Comparison of ENCODE assay signal across 8 cellular contexts in the genomic region with DNA sequence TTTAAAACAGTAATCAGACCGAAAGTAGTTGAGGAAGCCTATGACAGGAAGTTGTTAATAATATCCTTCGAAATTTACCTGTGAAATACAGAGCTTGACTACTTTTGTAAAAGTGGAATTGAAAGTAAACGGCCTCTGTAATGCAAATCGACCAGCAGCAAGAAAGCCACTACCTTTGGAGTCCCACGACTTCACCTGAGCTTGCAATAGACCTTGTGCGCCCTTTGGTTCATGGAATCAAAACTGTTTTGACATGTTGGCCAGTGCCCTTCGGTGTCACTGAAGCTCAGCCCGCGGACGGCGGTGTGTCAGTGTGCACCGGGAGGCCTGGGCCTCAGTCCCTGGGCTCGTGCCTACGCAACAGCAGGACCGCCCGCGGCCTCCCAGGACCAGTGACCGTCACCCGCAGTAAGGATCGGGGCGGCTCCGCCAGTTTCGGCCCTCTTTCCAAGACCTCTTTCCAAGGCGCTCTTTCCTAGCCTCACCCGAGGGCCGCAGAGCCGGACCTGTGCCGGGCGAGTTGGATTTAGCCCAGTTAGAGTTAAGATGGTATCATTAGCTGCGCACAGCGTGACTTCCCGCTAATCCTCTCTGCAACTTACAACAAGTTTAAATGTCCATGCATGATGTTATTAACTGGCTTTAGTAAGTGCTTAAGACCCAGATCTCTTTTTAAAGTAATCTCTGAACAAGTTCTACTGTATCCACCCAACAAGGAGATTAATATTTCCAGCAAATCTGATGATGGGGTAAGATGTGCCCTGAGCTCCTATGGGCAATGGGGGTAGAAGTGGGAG.
DNase-seq lines count a peak whose midpoint lies in the region; ATAC-seq, FAIRE-seq and TF ChIP-seq lines count a peak whose summit lies in the region.

No MANE protein-coding gene starts in this region.

- H3K27me3 ChIP-seq in DOHH2 (ENCODE audit: control insufficient read depth, low read length) (peaks cover 42% of the 10 kb centered on the region), HUES48 (ENCODE audit: control insufficient read depth, insufficient read depth, low read length) (peaks cover 74% of the 10 kb centered on the region), PC-3 (ENCODE audit: low read length) (no peaks in the 10 kb centered on the region), small intestine (ENCODE audit: control insufficient read depth in 2 of 2, insufficient read depth in 2 of 2, low read length in 2 of 2) (peaks cover 11 to 18% of the 10 kb centered on the region in 2 donors), left ventricle myocardium inferior (ENCODE audit: low read depth) (peaks cover 99% of the 10 kb centered on the region)

- H3K4me1 ChIP-seq in DOHH2 (ENCODE audit: control insufficient read depth, low read length): peaks cover 55% of the 10 kb centered on the region
- H3K4me1 ChIP-seq in HUES48 (ENCODE audit: control insufficient read depth, insufficient read depth, low read length): peaks cover 47% of the 10 kb centered on the region
- peaks cover 8% of the 10 kb centered on the region; the same call in 1 of the 2 replicates for H3K4me1 ChIP-seq in PC-3 (ENCODE audit: insufficient read depth, low read length)
- H3K4me1 ChIP-seq in small intestine (ENCODE audit: control insufficient read depth in 2 of 2, insufficient read depth in 1 of 2, low read depth in 1 of 2, low read length in 1 of 2): no peaks in the 10 kb centered on the region
- peaks cover 10% of the 10 kb centered on the region for H3K4me1 ChIP-seq in left ventricle myocardium inferior

- no peak for TF ChIP-seq CTCF in DOHH2 (IDR thresholded peaks at IDR 0.05; ENCODE audit: low read depth, low read length, poor library complexity, severe bottlenecking)
- TF ChIP-seq CTCF in PC-3 (conservative IDR thresholded peaks at IDR 0.05; ENCODE audit: low read depth, low read length): no peak
- no peak for TF ChIP-seq CTCF in left ventricle myocardium inferior (IDR thresholded peaks at IDR 0.05; ENCODE audit: borderline replicate concordance)

- H4K20me1 ChIP-seq in DOHH2 (ENCODE audit: control insufficient read depth, insufficient read depth, low read depth, low read length) (no peaks in the 10 kb centered on the region), PC-3 (ENCODE audit: low read length) (no peaks in the 10 kb centered on the region)

- WGBS in small intestine, 3 donors: 10 to 19% (median 12%) methylated on average over 32 of the region's 32 CpGs

- no peak overlapping the region for H2AFZ ChIP-seq in PC-3 (ENCODE audit: low read length)

- H3K27ac ChIP-seq in DOHH2 (ENCODE audit: low read depth, low read length) (peak overlapping the region; percentile 50), HUES48 (ENCODE audit: low read depth, low read length) (peak overlapping the region; percentile 37), PC-3 (ENCODE audit: low read length) (no peak overlapping the region), small intestine (ENCODE audit: low read depth in 1 of 2, low read length in 1 of 2) (no peak overlapping the region), left ventricle myocardium inferior (replicated peaks) (no peak overlapping the region)

- DNase-seq in head of caudate nucleus (peak; percentile 30 to 88 (median 70)), PC-3 (no peak), small intestine (no peak), NCI-H748 treated with DMSO at 0.1 percent for 48 hours (lab: John Stamatoyannopoulos, UW) (no peak), left ventricle myocardium inferior (no peak)

- ATAC-seq in GM21360 (IDR thresholded peaks at IDR 0.05; ENCODE audit: unreplicated experiment): peak; percentile 47
- ATAC-seq in PC-3: no peak

- CTCF ChIA-PET in PC-3 (lab: Charles Lee): interaction anchor here (0.6 to 0.7 kb wide), 3 partner anchors 57 to 222 kb away, joined by 4 to 5 read pairs (median 4); no protein-coding TSS in a partner anchor

- intact Hi-C loops in head of caudate nucleus (cut with DNase I): loop anchor here (2.0 to 10.0 kb wide), 2 partner anchors 175 to 267 kb away; no protein-coding TSS in a partner anchor
- intact Hi-C loops in PC-3 (cut with micrococcal nuclease): loop anchor here (2.0 to 5.0 kb wide), 3 partner anchors 199 to 391 kb away; a partner anchor contains a TSS
- intact Hi-C loops in left ventricle myocardium inferior (cut with micrococcal nuclease): no loop called here

- FAIRE-seq in small intestine (lab: Jason Lieb, UNC): no peak

- BruUV-seq in PC-3 (replicated peaks; lab: Mats Ljungman, UMichigan): no TSS peak

- POLR2A ChIA-PET in PC-3 (lab: Charles Lee; ENCODE audit: unreplicated experiment): interaction anchor here (0.6 to 0.8 kb wide), 8 partner anchors 53 to 903 kb away, joined by 4 to 18 read pairs (median 10); no protein-coding TSS in a partner anchor

- H3K36me3 ChIP-seq in DOHH2 (ENCODE audit: control insufficient read depth, low read length) (no peaks in the 10 kb centered on the region), HUES48 (ENCODE audit: control insufficient read depth, insufficient read depth, low read length) (no peaks in the 10 kb centered on the region), PC-3 (ENCODE audit: low read depth, low read length) (no peaks in the 10 kb centered on the region), small intestine (ENCODE audit: control insufficient read depth in 2 of 2, insufficient read depth in 2 of 2, low read length in 2 of 2) (no peaks in the 10 kb centered on the region), left ventricle myocardium inferior (no peaks in the 10 kb centered on the region)

- peaks cover 30% of the 10 kb centered on the region; the same call in 1 of the 2 replicates for H3F3A ChIP-seq in DOHH2 (ENCODE audit: control insufficient read depth, insufficient read depth)
- no peaks in the 10 kb centered on the region for H3F3A ChIP-seq in PC-3 (ENCODE audit: low read length, unreplicated experiment)

- H3K4me3 ChIP-seq in DOHH2 (ENCODE audit: low read length) (peak overlapping the region; percentile 81), HUES48 (ENCODE audit: low read depth, low read length) (peak overlapping the region; percentile 58), PC-3 (ENCODE audit: low read length) (no peak overlapping the region), small intestine (ENCODE audit: low read depth in 1 of 2, low read length in 2 of 2) (no peak overlapping the region), left ventricle myocardium inferior (no peak overlapping the region)

- H3K79me2 ChIP-seq in DOHH2 (ENCODE audit: control insufficient read depth, low read length): no peaks in the 10 kb centered on the region
- no peaks in the 10 kb centered on the region for H3K79me2 ChIP-seq in PC-3 (ENCODE audit: low read length)

- H3K9me3 ChIP-seq in DOHH2 (ENCODE audit: control insufficient read depth, insufficient read depth, low read length) (no peaks in the 10 kb centered on the region), HUES48 (ENCODE audit: control insufficient read depth, insufficient read depth, low read length) (no peaks in the 10 kb centered on the region), PC-3 (ENCODE audit: low read length) (no peaks in the 10 kb centered on the region), small intestine (ENCODE audit: control insufficient read depth, low read depth) (no peaks in the 10 kb centered on the region), left ventricle myocardium inferior (replicated peaks) (no peaks in the 10 kb centered on the region)

- H3K4me2 ChIP-seq in DOHH2 (ENCODE audit: low read length) (peak overlapping the region; percentile 93), PC-3 (ENCODE audit: low read length) (no peak overlapping the region; the same call in 1 of the 2 replicates)

- H3K9ac ChIP-seq in HUES48 (ENCODE audit: low read depth, low read length) (no peak overlapping the region), PC-3 (ENCODE audit: low read length) (no peak overlapping the region)

- no peaks in the 10 kb centered on the region for H3K9me2 ChIP-seq in DOHH2 (replicated peaks; ENCODE audit: control insufficient read depth, low read length)
- no peaks in the 10 kb centered on the region for H3K9me2 ChIP-seq in PC-3 (replicated peaks; ENCODE audit: low read length)

Comparison
In these comparisons a context has a peak if more than half of its experiments do, and no peak if none do; other contexts are left out.
1. H3K27ac ChIP-seq: peak in DOHH2 (single experiment) and HUES48 (single experiment); none in PC-3 (single experiment), small intestine (0 of 2) and left ventricle myocardium inferior (single experiment).
2. H3K4me3 ChIP-seq: peak in DOHH2 (single experiment) and HUES48 (single experiment); none in PC-3 (single experiment), small intestine (0 of 2) and left ventricle myocardium inferior (single experiment).
3. DNase-seq: peak in head of caudate nucleus (42 of 42); none in PC-3 (single experiment), small intestine (single experiment), NCI-H748 treated with DMSO at 0.1 percent for 48 hours (single experiment) and left ventricle myocardium inferior (single experiment).